Comparison of ENCODE assay signal across 1 cellular context in genomic region chr17:39739885-39740356, GRCh38.
TF ChIP-seq lines count a peak whose summit lies in the region.

No MANE protein-coding gene starts in this region.

TF ChIP-seq in HEK293, 187 proteins besides CTCF, POLR2A, EP300 and RAD21 (continued from another document):
- TF ChIP-seq SCRT1 (tag by site-specific recombination; IDR thresholded peaks at IDR 0.05; ENCODE audit: borderline replicate concordance) (no peak), ZNF624 (tag by site-specific recombination; IDR thresholded peaks at IDR 0.05) (no peak), ZNF132 (tag by site-specific recombination; IDR thresholded peaks at IDR 0.05; ENCODE audit: borderline replicate concordance) (no peak), ZBTB7A (tag by site-specific recombination; IDR thresholded peaks at IDR 0.05; ENCODE audit: low read depth) (no peak), ZNF23 (tag by site-specific recombination; IDR thresholded peaks at IDR 0.05; ENCODE audit: borderline replicate concordance) (no peak), ZNF354C (tag by site-specific recombination; IDR thresholded peaks at IDR 0.05; ENCODE audit: borderline replicate concordance, low read depth) (no peak)
TF ChIP-seq in HEK293: peak in this region for 7.
